15 cellular contexts compared by ENCODE assay signal in the genomic region with DNA sequence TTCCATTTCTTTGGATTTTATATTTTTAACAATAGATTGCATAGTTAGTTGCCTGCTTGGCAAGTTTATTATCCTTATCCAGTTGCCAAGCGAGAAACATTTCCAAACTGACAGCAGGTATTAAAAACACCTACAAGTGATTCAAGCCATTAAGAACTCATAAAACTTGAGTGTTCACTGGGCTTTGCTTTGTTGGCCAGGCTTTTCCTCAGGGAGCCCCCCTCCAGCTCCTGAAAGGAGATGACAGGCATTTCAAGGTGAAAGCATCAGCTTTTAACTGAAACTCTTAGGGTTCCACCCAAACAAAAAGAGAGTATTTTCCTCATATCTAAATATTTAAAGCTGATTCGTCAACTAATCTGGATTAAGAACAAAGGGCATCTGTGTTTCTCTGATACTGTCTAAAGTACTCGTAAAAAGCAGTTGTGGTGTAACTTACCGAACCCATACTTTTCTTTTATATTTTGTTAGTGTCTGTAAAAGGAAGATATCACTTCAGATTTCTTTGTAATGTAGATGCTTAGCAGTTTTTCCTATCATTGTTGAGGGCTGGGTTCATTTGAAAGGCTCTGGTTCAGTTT.
DNase-seq lines count a peak whose midpoint lies in the region; ATAC-seq and TF ChIP-seq lines count a peak whose summit lies in the region.
"Had no signal": no experiment of that assay in that cellular context is flagged by ENCODE, and none has a peak within 500 bp of the region (broad histone marks: within the 10 kb centered on the region; RNA-seq: fewer than 3 reads in every experiment).

No MANE protein-coding gene starts in this region.

- H3K9me3 Mint-ChIP-seq in H9, result 0 out of 5 replicates have a peak, but pooled peaks cover 0 to 2% of the 10 kb centered on the region in 2 experiments
- peaks cover 12% of the 10 kb centered on the region for H3K9me3 Mint-ChIP-seq in WTC11
- no peaks in the 10 kb centered on the region for H3K9me3 Mint-ChIP-seq in neural progenitor cell

- H3K27ac Mint-ChIP-seq in H9 (peak overlapping the region; percentile 18 to 68 (median 40); a peak in 5 of 7 replicates), WTC11 (peak overlapping the region; percentile 67; the same call in 1 of the 2 replicates), neural progenitor cell (no peak overlapping the region)
- H3K27ac Mint-ChIP-seq: CD8-positive, alpha-beta memory T cell had no signal

- no peak overlapping the region for H2AFZ ChIP-seq in H9 (ENCODE audit: low read length)
- H2AFZ ChIP-seq in Loucy (ENCODE audit: low read length), result peak overlapping the region; percentile 47
- H2AFZ ChIP-seq in neural progenitor cell (replicated peaks), result peak overlapping the region; percentile 6
- H2AFZ ChIP-seq: PC-9 had no signal

- no peak overlapping the region for H4K5ac ChIP-seq in H9 (ENCODE audit: insufficient read length, low read depth, low read length)

- TF ChIP-seq CTCF in H9 (conservative IDR thresholded peaks at IDR 0.05), result no peak
- TF ChIP-seq CTCF in Loucy (conservative IDR thresholded peaks at IDR 0.05; ENCODE audit: low read length), result no peak
- TF ChIP-seq CTCF in WTC11 (IDR thresholded peaks at IDR 0.05), result no peak
- no peak for TF ChIP-seq CTCF in neural progenitor cell (IDR thresholded peaks at IDR 0.05)
- no peak for TF ChIP-seq CTCF in GM13976 (IDR thresholded peaks at IDR 0.05; ENCODE audit: borderline replicate concordance, control extremely low read depth, extremely low read depth, insufficient read depth, missing control alignments)

- H3K23ac ChIP-seq in H9 (ENCODE audit: insufficient read length, low read depth, low read length), result no peak overlapping the region

- H3K18ac ChIP-seq in H9 (ENCODE audit: insufficient read length, low read depth, low read length), result no peak overlapping the region

- no peak overlapping the region for H4K91ac ChIP-seq in H9 (ENCODE audit: insufficient read length, low read depth, low read length)

- H3K56ac ChIP-seq in H9 (ENCODE audit: insufficient read length, low read depth, low read length), result no peak overlapping the region

- H2BK15ac ChIP-seq in H9 (ENCODE audit: low read depth, low read length), result no peak overlapping the region

- H2BK5ac ChIP-seq in H9 (ENCODE audit: insufficient read length, low read length), result no peak overlapping the region

- no peaks in the 10 kb centered on the region for H3K9me3 ChIP-seq in H9 (ENCODE audit: control insufficient read depth, low read depth, low read length)
- H3K9me3 ChIP-seq in Loucy (ENCODE audit: insufficient read depth, low read depth, low read length), result no peaks in the 10 kb centered on the region
- no peaks in the 10 kb centered on the region for H3K9me3 ChIP-seq in neural progenitor cell (ENCODE audit: low read depth)
- H3K9me3 ChIP-seq: BLaER1, SK-N-SH had no signal

- H2BK120ac ChIP-seq in H9 (ENCODE audit: low read depth, low read length, poor library complexity, severe bottlenecking), result no peak overlapping the region

- no peaks in the 10 kb centered on the region for H3K27me3 ChIP-seq in H9 (ENCODE audit: insufficient read depth, low read length)
- H3K27me3 ChIP-seq in Loucy (ENCODE audit: insufficient read depth, low read length, poor library complexity, severe bottlenecking), result no peaks in the 10 kb centered on the region
- H3K27me3 ChIP-seq in neural progenitor cell, result no peaks in the 10 kb centered on the region
- H3K27me3 ChIP-seq: BLaER1 had no signal

- H2AK5ac ChIP-seq in H9 (ENCODE audit: insufficient read length, low read length), result no peak overlapping the region

- no peak overlapping the region for H2BK12ac ChIP-seq in H9 (ENCODE audit: insufficient read length, low read depth, low read length)

- H3K79me2 ChIP-seq in H9 (ENCODE audit: insufficient read depth, low read length) (no peaks in the 10 kb centered on the region), Loucy (ENCODE audit: insufficient read depth, low read length) (no peaks in the 10 kb centered on the region), neural progenitor cell (ENCODE audit: low read depth) (no peaks in the 10 kb centered on the region)

- no peak overlapping the region for H3T11ph ChIP-seq in H9 (ENCODE audit: low read length)

- no peaks in the 10 kb centered on the region for H3K27me3 Mint-ChIP-seq in H9 (ENCODE audit: low read depth)
- H3K27me3 Mint-ChIP-seq in WTC11 (ENCODE audit: low read depth), result no peaks in the 10 kb centered on the region
- H3K27me3 Mint-ChIP-seq in neural progenitor cell (ENCODE audit: insufficient read depth, low read depth), result no peaks in the 10 kb centered on the region
- H3K27me3 Mint-ChIP-seq: CD8-positive, alpha-beta memory T cell had no signal

- in situ Hi-C loops in GM13976 (cut with MboI; ENCODE audit: low sequenced_read_pairs, unreplicated experiment), result no loop called here

- H3K4me1 Mint-ChIP-seq in H9 (peaks cover 12 to 13% of the 10 kb centered on the region in 2 experiments), WTC11 (peaks cover 19% of the 10 kb centered on the region), neural progenitor cell (peaks cover 5% of the 10 kb centered on the region)
- H3K4me1 Mint-ChIP-seq: CD8-positive, alpha-beta memory T cell had no signal

- H3K23me2 ChIP-seq in H9 (ENCODE audit: insufficient read length, low read depth, low read length, poor library complexity, severe bottlenecking), result no peaks in the 10 kb centered on the region

- no peak overlapping the region for H3K27ac ChIP-seq in H9 (ENCODE audit: insufficient read length, low read depth, low read length)
- no peak overlapping the region for H3K27ac ChIP-seq in neural progenitor cell
- H3K27ac ChIP-seq: BLaER1, PC-9 had no signal

- H4K20me1 ChIP-seq in H9 (ENCODE audit: control insufficient read depth, insufficient read depth, insufficient read length) (no peaks in the 10 kb centered on the region), Loucy (ENCODE audit: insufficient read depth, low read length, poor library complexity, severe bottlenecking) (no peaks in the 10 kb centered on the region), neural progenitor cell (ENCODE audit: low read depth) (no peaks in the 10 kb centered on the region)
- H4K20me1 ChIP-seq: BLaER1 had no signal

- peak; percentile 68 for ATAC-seq in WTC11
- ATAC-seq: HCT116 had no signal

- H3K14ac ChIP-seq in H9 (ENCODE audit: insufficient read depth, low read length), result no peak overlapping the region

- H3K4me3 ChIP-seq in Loucy (ENCODE audit: low read length, poor library complexity, severe bottlenecking) (peak overlapping the region; percentile 62), neural progenitor cell (no peak overlapping the region)
- H3K4me3 ChIP-seq: BLaER1, PC-9 had no signal

- H3K9me2 ChIP-seq in Loucy (replicated peaks; ENCODE audit: low read depth, low read length), result no peaks in the 10 kb centered on the region

- WGBS in H9 (ENCODE audit: extremely low coverage, insufficient read length, low lambda C conversion rate), result no CpG with 5 or more reads among the region's 4 CpGs

- H3K4me3 Mint-ChIP-seq in H9 (no peak overlapping the region), WTC11 (no peak overlapping the region), neural progenitor cell (no peak overlapping the region)
- H3K4me3 Mint-ChIP-seq: CD8-positive, alpha-beta memory T cell had no signal

- H3K36me3 Mint-ChIP-seq in H9 (ENCODE audit: insufficient read depth in 1 of 3, low read depth in 3 of 3), result no peaks in the 10 kb centered on the region
- H3K36me3 Mint-ChIP-seq in WTC11, result no peaks in the 10 kb centered on the region
- no peaks in the 10 kb centered on the region for H3K36me3 Mint-ChIP-seq in neural progenitor cell
- H3K36me3 Mint-ChIP-seq: CD8-positive, alpha-beta memory T cell had no signal

- no peak overlapping the region for H3K4ac ChIP-seq in H9 (ENCODE audit: low read depth, low read length)

- no peak overlapping the region for H3K9ac ChIP-seq in H9 (ENCODE audit: extremely low read depth, insufficient read length, low read length)
- peak overlapping the region; percentile 55 for H3K9ac ChIP-seq in Loucy (ENCODE audit: low read depth, low read length, poor library complexity, severe bottlenecking)
- H3K9ac ChIP-seq in neural progenitor cell, result no peak overlapping the region
- H3K9ac ChIP-seq: BLaER1, SK-N-SH had no signal

- CTCF ChIA-PET in WTC11 (lab: Charles Lee), result no interaction called here

- H3K36me3 ChIP-seq in Loucy (ENCODE audit: insufficient read depth, low read length) (no peaks in the 10 kb centered on the region), neural progenitor cell (no peaks in the 10 kb centered on the region)
- H3K36me3 ChIP-seq: BLaER1 had no signal

- DNase-seq in H9 (no peak), WTC11 (ENCODE audit: low spot score) (no peak), neural progenitor cell (ENCODE audit: low spot score) (no peak), T-helper 9 cell (no peak), GM13976 (ENCODE audit: low spot score) (no peak), COR-L47 (lab: John Stamatoyannopoulos, UW) (no peak)
- DNase-seq: CD8-positive, alpha-beta memory T cell; NCI-H1694 treated with DMSO at 0.1 percent for 48 hours; NCI-H2171; NK-92 treated with Interleukin-12 subunit alpha and Interleukin-12 subunit beta, amount 100 ng/mL, for 24 hours; PC-9; SK-N-SH had no signal

- no peak overlapping the region for H2BK20ac ChIP-seq in H9 (ENCODE audit: low read depth, low read length, poor library complexity, severe bottlenecking)

- H3K4me2 ChIP-seq in H9 (ENCODE audit: insufficient read depth, insufficient read length, low read length) (no peak overlapping the region), Loucy (ENCODE audit: low read depth, low read length, poor library complexity, severe bottlenecking) (peak overlapping the region; percentile 69), neural progenitor cell (no peak overlapping the region)
- H3K4me2 ChIP-seq: BLaER1, PC-9, SK-N-SH had no signal

- no peak overlapping the region for H4K8ac ChIP-seq in H9 (replicated peaks; ENCODE audit: insufficient read length, low read depth, low read length)

- H3K79me1 ChIP-seq in H9 (ENCODE audit: insufficient read depth, low read depth, low read length, poor library complexity, severe bottlenecking), result no peaks in the 10 kb centered on the region

- H3F3A ChIP-seq in Loucy (ENCODE audit: low read depth), result peaks cover 18% of the 10 kb centered on the region; the same call in 1 of the 2 replicates
- no peaks in the 10 kb centered on the region for H3F3A ChIP-seq in neural progenitor cell (ENCODE audit: low read depth)

- POLR2A ChIA-PET in WTC11 (lab: Charles Lee), result no interaction called here

- H3K4me1 ChIP-seq in H9 (ENCODE audit: insufficient read depth, low read length), result no peaks in the 10 kb centered on the region
- H3K4me1 ChIP-seq in Loucy (ENCODE audit: insufficient read depth, low read length, poor library complexity, severe bottlenecking), result peaks cover 47% of the 10 kb centered on the region
- peaks cover 6% of the 10 kb centered on the region for H3K4me1 ChIP-seq in neural progenitor cell
- H3K4me1 ChIP-seq: BLaER1 had no signal
